ENCODE assay signal across 1 cellular context in genomic region chr17:16297367-16298139, GRCh38.
TF ChIP-seq lines count a peak whose summit lies in the region.

No MANE protein-coding gene starts in this region.

TF ChIP-seq in HepG2, 621 proteins besides CTCF, POLR2A, EP300 and RAD21 (continued from another document and continues in another):
- TF ChIP-seq, protein P1, sequence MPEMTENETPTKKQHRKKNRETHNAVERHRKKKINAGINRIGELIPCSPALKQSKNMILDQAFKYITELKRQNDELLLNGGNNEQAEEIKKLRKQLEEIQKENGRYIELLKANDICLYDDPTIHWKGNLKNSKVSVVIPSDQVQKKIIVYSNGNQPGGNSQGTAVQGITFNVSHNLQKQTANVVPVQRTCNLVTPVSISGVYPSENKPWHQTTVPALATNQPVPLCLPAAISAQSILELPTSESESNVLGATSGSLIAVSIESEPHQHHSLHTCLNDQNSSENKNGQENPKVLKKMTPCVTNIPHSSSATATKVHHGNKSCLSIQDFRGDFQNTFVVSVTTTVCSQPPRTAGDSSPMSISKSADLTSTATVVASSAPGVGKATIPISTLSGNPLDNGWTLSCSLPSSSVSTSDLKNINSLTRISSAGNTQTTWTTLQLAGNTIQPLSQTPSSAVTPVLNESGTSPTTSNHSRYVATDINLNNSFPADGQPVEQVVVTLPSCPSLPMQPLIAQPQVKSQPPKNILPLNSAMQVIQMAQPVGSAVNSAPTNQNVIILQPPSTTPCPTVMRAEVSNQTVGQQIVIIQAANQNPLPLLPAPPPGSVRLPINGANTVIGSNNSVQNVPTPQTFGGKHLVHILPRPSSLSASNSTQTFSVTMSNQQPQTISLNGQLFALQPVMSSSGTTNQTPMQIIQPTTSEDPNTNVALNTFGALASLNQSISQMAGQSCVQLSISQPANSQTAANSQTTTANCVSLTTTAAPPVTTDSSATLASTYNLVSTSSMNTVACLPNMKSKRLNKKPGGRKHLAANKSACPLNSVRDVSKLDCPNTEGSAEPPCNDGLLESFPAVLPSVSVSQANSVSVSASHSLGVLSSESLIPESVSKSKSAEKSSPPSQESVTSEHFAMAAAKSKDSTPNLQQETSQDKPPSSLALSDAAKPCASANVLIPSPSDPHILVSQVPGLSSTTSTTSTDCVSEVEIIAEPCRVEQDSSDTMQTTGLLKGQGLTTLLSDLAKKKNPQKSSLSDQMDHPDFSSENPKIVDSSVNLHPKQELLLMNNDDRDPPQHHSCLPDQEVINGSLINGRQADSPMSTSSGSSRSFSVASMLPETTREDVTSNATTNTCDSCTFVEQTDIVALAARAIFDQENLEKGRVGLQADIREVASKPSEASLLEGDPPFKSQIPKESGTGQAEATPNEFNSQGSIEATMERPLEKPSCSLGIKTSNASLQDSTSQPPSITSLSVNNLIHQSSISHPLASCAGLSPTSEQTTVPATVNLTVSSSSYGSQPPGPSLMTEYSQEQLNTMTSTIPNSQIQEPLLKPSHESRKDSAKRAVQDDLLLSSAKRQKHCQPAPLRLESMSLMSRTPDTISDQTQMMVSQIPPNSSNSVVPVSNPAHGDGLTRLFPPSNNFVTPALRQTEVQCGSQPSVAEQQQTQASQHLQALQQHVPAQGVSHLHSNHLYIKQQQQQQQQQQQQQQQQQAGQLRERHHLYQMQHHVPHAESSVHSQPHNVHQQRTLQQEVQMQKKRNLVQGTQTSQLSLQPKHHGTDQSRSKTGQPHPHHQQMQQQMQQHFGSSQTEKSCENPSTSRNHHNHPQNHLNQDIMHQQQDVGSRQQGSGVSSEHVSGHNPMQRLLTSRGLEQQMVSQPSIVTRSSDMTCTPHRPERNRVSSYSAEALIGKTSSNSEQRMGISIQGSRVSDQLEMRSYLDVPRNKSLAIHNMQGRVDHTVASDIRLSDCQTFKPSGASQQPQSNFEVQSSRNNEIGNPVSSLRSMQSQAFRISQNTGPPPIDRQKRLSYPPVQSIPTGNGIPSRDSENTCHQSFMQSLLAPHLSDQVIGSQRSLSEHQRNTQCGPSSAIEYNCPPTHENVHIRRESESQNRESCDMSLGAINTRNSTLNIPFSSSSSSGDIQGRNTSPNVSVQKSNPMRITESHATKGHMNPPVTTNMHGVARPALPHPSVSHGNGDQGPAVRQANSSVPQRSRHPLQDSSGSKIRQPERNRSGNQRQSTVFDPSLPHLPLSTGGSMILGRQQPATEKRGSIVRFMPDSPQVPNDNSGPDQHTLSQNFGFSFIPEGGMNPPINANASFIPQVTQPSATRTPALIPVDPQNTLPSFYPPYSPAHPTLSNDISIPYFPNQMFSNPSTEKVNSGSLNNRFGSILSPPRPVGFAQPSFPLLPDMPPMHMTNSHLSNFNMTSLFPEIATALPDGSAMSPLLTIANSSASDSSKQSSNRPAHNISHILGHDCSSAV (CRISPR knock-in tag; IDR thresholded peaks at IDR 0.05; ENCODE audit: borderline replicate concordance), result no peak
- TF ChIP-seq RNF219 (CRISPR knock-in tag; IDR thresholded peaks at IDR 0.05) (no peak), ZNF737 (CRISPR knock-in tag; IDR thresholded peaks at IDR 0.05; ENCODE audit: borderline replicate concordance) (0 out of 2 replicates have a peak, but pooled peaks have one; percentile 37), HNRNPH1 (optimal IDR thresholded peaks at IDR 0.05; ENCODE audit: low read depth, low read length) (no peak), ZNF605 (CRISPR knock-in tag; IDR thresholded peaks at IDR 0.05) (peak; percentile 37; the same call in 1 of the 2 replicates), ZMYM3 (CRISPR knock-in tag; IDR thresholded peaks at IDR 0.05) (no peak), TARDBP (CRISPR knock-in tag; IDR thresholded peaks at IDR 0.05) (peak; percentile 59; the same call in 1 of the 2 replicates), ZNF33B (CRISPR knock-in tag; IDR thresholded peaks at IDR 0.05) (no peak), HOXA9 (CRISPR knock-in tag; IDR thresholded peaks at IDR 0.05; ENCODE audit: borderline replicate concordance) (no peak), ATF3 (CRISPR knock-in tag; IDR thresholded peaks at IDR 0.05) (no peak), SNAPC4 (CRISPR knock-in tag; IDR thresholded peaks at IDR 0.05) (no peak), ZNF337 (CRISPR knock-in tag; IDR thresholded peaks at IDR 0.05; ENCODE audit: borderline replicate concordance, low read depth) (no peak), ZBTB44 (CRISPR knock-in tag; IDR thresholded peaks at IDR 0.05) (0 out of 2 replicates have a peak, but pooled peaks have one; percentile 24), ZFY (CRISPR knock-in tag; IDR thresholded peaks at IDR 0.05) (0 out of 2 replicates have a peak, but pooled peaks have one; percentile 11), NFYB (CRISPR knock-in tag; IDR thresholded peaks at IDR 0.05) (peak; percentile 27; the same call in 1 of the 2 replicates), GZF1 (CRISPR knock-in tag; IDR thresholded peaks at IDR 0.05) (peak; percentile 83), ZFP36 (IDR thresholded peaks at IDR 0.05; ENCODE audit: borderline replicate concordance, low read depth, low read length, partially characterized antibody) (no peak), NAIF1 (CRISPR knock-in tag; IDR thresholded peaks at IDR 0.05; ENCODE audit: borderline replicate concordance) (no peak; the same call in 1 of the 2 replicates), MIXL1 (CRISPR knock-in tag; IDR thresholded peaks at IDR 0.05) (no peak), ZNF629 (CRISPR knock-in tag; conservative IDR thresholded peaks at IDR 0.05) (no peak), MLX (CRISPR knock-in tag; IDR thresholded peaks at IDR 0.05) (no peak; the same call in 1 of the 2 replicates), ZNF18 (CRISPR knock-in tag; IDR thresholded peaks at IDR 0.05; ENCODE audit: insufficient replicate concordance) (no peak), NFE2 (CRISPR knock-in tag; IDR thresholded peaks at IDR 0.05) (no peak), SOX5 (CRISPR knock-in tag; IDR thresholded peaks at IDR 0.05; ENCODE audit: borderline replicate concordance) (no peak), ZBTB10 (CRISPR knock-in tag; IDR thresholded peaks at IDR 0.05; ENCODE audit: borderline replicate concordance) (no peak)
- TF ChIP-seq, protein P2, sequence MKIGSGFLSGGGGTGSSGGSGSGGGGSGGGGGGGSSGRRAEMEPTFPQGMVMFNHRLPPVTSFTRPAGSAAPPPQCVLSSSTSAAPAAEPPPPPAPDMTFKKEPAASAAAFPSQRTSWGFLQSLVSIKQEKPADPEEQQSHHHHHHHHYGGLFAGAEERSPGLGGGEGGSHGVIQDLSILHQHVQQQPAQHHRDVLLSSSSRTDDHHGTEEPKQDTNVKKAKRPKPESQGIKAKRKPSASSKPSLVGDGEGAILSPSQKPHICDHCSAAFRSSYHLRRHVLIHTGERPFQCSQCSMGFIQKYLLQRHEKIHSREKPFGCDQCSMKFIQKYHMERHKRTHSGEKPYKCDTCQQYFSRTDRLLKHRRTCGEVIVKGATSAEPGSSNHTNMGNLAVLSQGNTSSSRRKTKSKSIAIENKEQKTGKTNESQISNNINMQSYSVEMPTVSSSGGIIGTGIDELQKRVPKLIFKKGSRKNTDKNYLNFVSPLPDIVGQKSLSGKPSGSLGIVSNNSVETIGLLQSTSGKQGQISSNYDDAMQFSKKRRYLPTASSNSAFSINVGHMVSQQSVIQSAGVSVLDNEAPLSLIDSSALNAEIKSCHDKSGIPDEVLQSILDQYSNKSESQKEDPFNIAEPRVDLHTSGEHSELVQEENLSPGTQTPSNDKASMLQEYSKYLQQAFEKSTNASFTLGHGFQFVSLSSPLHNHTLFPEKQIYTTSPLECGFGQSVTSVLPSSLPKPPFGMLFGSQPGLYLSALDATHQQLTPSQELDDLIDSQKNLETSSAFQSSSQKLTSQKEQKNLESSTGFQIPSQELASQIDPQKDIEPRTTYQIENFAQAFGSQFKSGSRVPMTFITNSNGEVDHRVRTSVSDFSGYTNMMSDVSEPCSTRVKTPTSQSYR (CRISPR knock-in tag; IDR thresholded peaks at IDR 0.05; ENCODE audit: borderline replicate concordance), result peak; percentile 52; the same call in 1 of the 2 replicates
